Comparison of ENCODE assay signal across 1 cellular context in genomic region chr16:84975522-84975921, GRCh38.
TF ChIP-seq lines count a peak whose summit lies in the region.

No MANE protein-coding gene starts in this region.

TF ChIP-seq in GM12878, 131 proteins besides CTCF, POLR2A, EP300 and RAD21:
- TF ChIP-seq RAD51 (IDR thresholded peaks at IDR 0.05) (no peak), TCF12 (IDR thresholded peaks at IDR 0.05; ENCODE audit: low read depth, low read length) (no peak), STAT1 (conservative IDR thresholded peaks at IDR 0.05) (no peak), TCF3 (IDR thresholded peaks at IDR 0.05; ENCODE audit: borderline replicate concordance, insufficient read depth, low read depth, low read length) (0 out of 2 replicates have a peak, but pooled peaks have one; percentile 27), NFIC (IDR thresholded peaks at IDR 0.05; ENCODE audit: low read depth, low read length) (no peak), GATAD2B (conservative IDR thresholded peaks at IDR 0.05; ENCODE audit: low read depth) (no peak), NRF1 (conservative IDR thresholded peaks at IDR 0.05; ENCODE audit: low read depth, low read length) (no peak), PBX3 (IDR thresholded peaks at IDR 0.05; ENCODE audit: insufficient replicate concordance, low read depth, low read length) (peak; percentile 55), CEBPZ (IDR thresholded peaks at IDR 0.05; ENCODE audit: low read depth, low read length) (no peak), HDAC6 (IDR thresholded peaks at IDR 0.05; ENCODE audit: unreplicated experiment) (no peak), SMAD5 (IDR thresholded peaks at IDR 0.05; ENCODE audit: low read depth) (no peak), POLR2AphosphoS2 (IDR thresholded peaks at IDR 0.05; ENCODE audit: low read depth, low read length) (no peak), CUX1 (IDR thresholded peaks at IDR 0.05; ENCODE audit: insufficient replicate concordance, low read depth, low read length) (no peak), BCL3 (IDR thresholded peaks at IDR 0.05; ENCODE audit: borderline replicate concordance, insufficient read depth, low read depth, low read length, poor library complexity, severe bottlenecking) (peak; percentile 93)
